8 cellular contexts compared by ENCODE assay signal in genomic region chr3:121654493-121655385, GRCh38. TPM values are rescaled to one million over a fixed set of nuclear protein-coding genes. Genes with fewer than 3 reads are reported as not detected.
DNase-seq lines count a peak whose midpoint lies in the region; ATAC-seq and TF ChIP-seq lines count a peak whose summit lies in the region.
"Had no signal": no experiment of that assay in that cellular context is flagged by ENCODE, and none has a peak within 500 bp of the region (broad histone marks: within the 10 kb centered on the region; RNA-seq: fewer than 3 reads in every experiment).

No MANE protein-coding gene starts in this region.

- intact Hi-C loops in sciatic nerve (cut with DNase I), result no loop called here

- no peak for TF ChIP-seq CTCF in type B pancreatic cell (conservative IDR thresholded peaks at IDR 0.05)

- peak overlapping the region in 3 of 8 donors; percentile 10 to 60 (median 18) for H3K4me3 Mint-ChIP-seq in naive B cell
- H3K4me3 Mint-ChIP-seq in type B pancreatic cell, result no peak overlapping the region

- H3K36me3 Mint-ChIP-seq in naive B cell (peaks cover 34 to 39% of the 10 kb centered on the region in 2 donors), type B pancreatic cell (no peaks in the 10 kb centered on the region)

- ATAC-seq in GM18508 (IDR thresholded peaks at IDR 0.05; ENCODE audit: insufficient read depth, unreplicated experiment), result peak; percentile 84
- peak; percentile 67 for ATAC-seq in GM21423 (IDR thresholded peaks at IDR 0.05; ENCODE audit: unreplicated experiment)
- ATAC-seq in HG03469 (IDR thresholded peaks at IDR 0.05; ENCODE audit: unreplicated experiment), result peak; percentile 59
- ATAC-seq in naive B cell (ENCODE audit: low read depth in 2 of 2), result no peak
- no peak for ATAC-seq in sciatic nerve
- ATAC-seq: K562 had no signal

- peak overlapping the region in 4 of 6 donors; percentile 55 to 92 (median 63) for H3K27ac Mint-ChIP-seq in naive B cell
- H3K27ac Mint-ChIP-seq in type B pancreatic cell, result no peak overlapping the region

- H3K9me3 Mint-ChIP-seq in naive B cell, result no peaks in the 10 kb centered on the region
- H3K9me3 Mint-ChIP-seq in type B pancreatic cell, result no peaks in the 10 kb centered on the region

- H3K27me3 Mint-ChIP-seq in naive B cell, result no peaks in the 10 kb centered on the region
- H3K27me3 Mint-ChIP-seq in type B pancreatic cell, result no peaks in the 10 kb centered on the region

- H3K4me1 Mint-ChIP-seq in naive B cell, result peaks cover 40 to 77% (median 64%) of the 10 kb centered on the region in 3 donors
- H3K4me1 Mint-ChIP-seq in type B pancreatic cell (ENCODE audit: unreplicated experiment), result no peaks in the 10 kb centered on the region

- DNase-seq in naive B cell, result no peak
- no peak for DNase-seq in sciatic nerve (ENCODE audit: low spot score)
- no peak for DNase-seq in NCI-H748 (lab: John Stamatoyannopoulos, UW; ENCODE audit: unreplicated experiment)
- no peak for DNase-seq in type B pancreatic cell (ENCODE audit: extremely low spot score, unreplicated experiment)

RNA-seq across cellular contexts. Expression of gene HCLS1, which starts 6.0 kb away (rescaled TPM):
- polyA plus RNA-seq in naive B cell (ENCODE audit: low read depth in 6 of 6), result 100 to 1,000 TPM; 367 to 548 (median 469) TPM
- total RNA-seq in sciatic nerve, result 45.4 TPM
- 5.9 and 6.0 TPM in 2 replicates for total RNA-seq in type B pancreatic cell (ENCODE audit: low replicate concordance)

Comparison
In these comparisons a context has a peak if more than half of its experiments do, and no peak if none do; other contexts are left out.
1. ATAC-seq: peak in GM18508 (single experiment), GM21423 (single experiment) and HG03469 (single experiment); none in naive B cell (0 of 2) and sciatic nerve (single experiment).